Comparison of ENCODE assay signal across 19 cellular contexts in the genomic region with DNA sequence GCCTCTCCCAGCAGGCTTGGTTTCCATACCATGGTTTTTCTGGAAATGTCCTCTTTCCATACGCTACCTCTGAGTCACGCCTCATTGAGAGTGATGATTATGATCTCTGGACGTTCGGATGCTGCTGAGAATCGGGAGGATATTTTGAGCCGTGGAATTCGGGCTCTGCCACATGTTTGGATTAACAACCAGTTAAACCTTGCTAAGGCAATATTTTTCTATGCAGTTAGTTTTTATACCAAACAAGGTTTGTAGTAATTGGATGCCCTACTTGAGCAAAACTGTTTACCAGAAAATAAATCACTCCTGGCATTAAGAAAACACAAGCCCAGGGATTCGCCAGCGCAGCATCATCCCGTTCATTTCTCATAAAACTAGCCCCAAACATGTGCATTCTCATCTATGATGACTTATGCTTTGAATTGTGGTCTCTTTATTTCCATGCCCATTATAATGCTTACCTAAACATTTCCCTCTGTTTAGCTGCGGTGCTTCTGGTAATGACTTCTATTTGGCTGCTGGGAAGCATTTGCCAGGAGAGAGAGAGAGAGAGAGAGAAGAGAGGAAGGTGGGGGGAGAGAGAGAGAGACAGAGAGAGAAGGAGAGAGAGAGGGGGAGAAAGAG.
DNase-seq lines count a peak whose midpoint lies in the region; ATAC-seq and TF ChIP-seq lines count a peak whose summit lies in the region.
"Had no signal": no experiment of that assay in that cellular context is flagged by ENCODE, and none has a peak within 500 bp of the region (broad histone marks: within the 10 kb centered on the region; RNA-seq: fewer than 3 reads in every experiment).

No MANE protein-coding gene starts in this region.

- no peak overlapping the region for H3K4me3 ChIP-seq in AG04449 (ENCODE audit: low read depth, low read length)
- H3K4me3 ChIP-seq in SJSA1, result no peak overlapping the region
- H3K4me3 ChIP-seq in hepatocyte, result no peak overlapping the region
- no peak overlapping the region for H3K4me3 ChIP-seq in colonic mucosa
- H3K4me3 ChIP-seq: smooth muscle cell had no signal

- H3K4me1 ChIP-seq in SJSA1 (replicated peaks) (peaks cover 32% of the 10 kb centered on the region), hepatocyte (ENCODE audit: insufficient read depth) (peaks cover 8% of the 10 kb centered on the region), colonic mucosa (no peaks in the 10 kb centered on the region)

- no peaks in the 10 kb centered on the region for H3K79me2 ChIP-seq in hepatocyte

- no peaks in the 10 kb centered on the region for H3K36me3 ChIP-seq in SJSA1
- H3K36me3 ChIP-seq in hepatocyte (replicated peaks; ENCODE audit: insufficient read depth, low read depth), result no peaks in the 10 kb centered on the region
- no peaks in the 10 kb centered on the region for H3K36me3 ChIP-seq in colonic mucosa

- H3K9me2 ChIP-seq in hepatocyte (replicated peaks; ENCODE audit: insufficient read depth), result no peaks in the 10 kb centered on the region

- peak overlapping the region; percentile 38 for H3K4me2 ChIP-seq in hepatocyte
- H3K4me2 ChIP-seq: smooth muscle cell had no signal

- POLR2A ChIA-PET in AG04449 (lab: Yijun Ruan, JAX), result interaction anchor here (0.7 kb wide), 1 partner anchor 312 kb away, joined by 3 read pairs; no protein-coding TSS in a partner anchor

- H3K9ac ChIP-seq in colonic mucosa (ENCODE audit: low read depth in 2 of 2, low read length in 2 of 2), result no peak overlapping the region

- DNase-seq in AG04449 (ENCODE audit: low read depth, low spot score) (peak; percentile 77), H4 (ENCODE audit: low spot score) (peak; percentile 98), SJSA1 (ENCODE audit: low read depth in 1 of 2, low spot score in 2 of 2) (peak; percentile 54 to 83), hepatocyte (ENCODE audit: low spot score) (no peak), Kasumi-1 (lab: John Stamatoyannopoulos, UW) (no peak), colonic mucosa (no peak), GM10266 (ENCODE audit: extremely low spot score) (no peak)
- DNase-seq: ACHN; activated effector memory CD4-positive, alpha-beta T cell treated with anti-CD3 and anti-CD28 coated beads, Interleukin-2, amount 50 U/mL, for 16 hours; anterior cingulate cortex; CD4-positive, alpha-beta T cell; cerebellar nuclear complex; effector memory CD4-positive, alpha-beta T cell; NCI-H1105 treated with DMSO at 0.1 percent for 48 hours; NCI-H524 treated with DMSO at 0.1 percent for 48 hours; stimulated activated CD4-positive, alpha-beta T cell treated with anti-CD3 and anti-CD28 coated beads, Interleukin-4, amount 100 ng/mL, for 4 hours had no signal

- CTCF ChIA-PET in AG04449 (lab: Yijun Ruan, JAX), result no interaction called here

- no peaks in the 10 kb centered on the region for H3K9me3 ChIP-seq in SJSA1 (replicated peaks)
- no peaks in the 10 kb centered on the region for H3K9me3 ChIP-seq in hepatocyte (ENCODE audit: low read depth)
- H3K9me3 ChIP-seq in colonic mucosa, result no peaks in the 10 kb centered on the region

- H2AFZ ChIP-seq in hepatocyte, result no peak overlapping the region

- WGBS in hepatocyte (ENCODE audit: low lambda C conversion rate, missing lambda C conversion rate), result 66% methylated on average over 11 of the region's 11 CpGs

- no peaks in the 10 kb centered on the region for H4K20me1 ChIP-seq in hepatocyte (ENCODE audit: insufficient read depth, poor library complexity, severe bottlenecking)

- no peak for ATAC-seq in HG03045 (IDR thresholded peaks at IDR 0.05; ENCODE audit: unreplicated experiment)
- ATAC-seq: left lobe of liver had no signal

- intact Hi-C loops in colonic mucosa (cut with DNase I), result no loop called here

- H3K27me3 ChIP-seq in SJSA1 (replicated peaks), result no peaks in the 10 kb centered on the region
- no peaks in the 10 kb centered on the region for H3K27me3 ChIP-seq in hepatocyte
- no peaks in the 10 kb centered on the region for H3K27me3 ChIP-seq in colonic mucosa

- no peak for TF ChIP-seq CTCF in AG04449 (IDR thresholded peaks at IDR 0.05; ENCODE audit: insufficient read depth, low read length, missing control alignments)
- no peak for TF ChIP-seq CTCF in hepatocyte (IDR thresholded peaks at IDR 0.05; ENCODE audit: poor library complexity)
- TF ChIP-seq CTCF in colonic mucosa (IDR thresholded peaks at IDR 0.05), result no peak
- TF ChIP-seq CTCF in GM10266 (IDR thresholded peaks at IDR 0.05; ENCODE audit: control insufficient read depth, insufficient read depth, low read depth, missing control alignments), result no peak

- H3K27ac ChIP-seq in SJSA1 (peak overlapping the region; percentile 47), hepatocyte (no peak overlapping the region), colonic mucosa (no peak overlapping the region)

Comparison
In these comparisons a context has a peak if more than half of its experiments do, and no peak if none do; other contexts are left out.
1. DNase-seq: peak in AG04449 (single experiment), H4 (single experiment) and SJSA1 (2 of 2); none in hepatocyte (single experiment), Kasumi-1 (0 of 2), colonic mucosa (single experiment) and GM10266 (single experiment).